In genomic region chr11:78181155-78181554, GRCh38 we compare ENCODE assay signal across 25 cellular contexts. TPM values are rescaled to one million over a fixed set of nuclear protein-coding genes. Genes with fewer than 3 reads are reported as not detected.
A peak's percentile ranks its signal among the peaks of the same experiment; 100 is the strongest.
DNase-seq lines count a peak whose midpoint lies in the region; ATAC-seq and TF ChIP-seq lines count a peak whose summit lies in the region.
"Had no signal": no experiment of that assay in that cellular context is flagged by ENCODE, and none has a peak within 500 bp of the region (broad histone marks: within the 10 kb centered on the region; RNA-seq: fewer than 3 reads in every experiment).

No MANE protein-coding gene starts in this region.

- H3K36me3 ChIP-seq in body of pancreas (replicated peaks in 1 of 2; ENCODE audit: insufficient read depth in 1 of 2, low read depth in 2 of 2): no peaks in the 10 kb centered on the region
- peaks cover 6% of the 10 kb centered on the region for H3K36me3 ChIP-seq in right atrium auricular region

- H3K4me3 ChIP-seq in cardiac fibroblast (replicated peaks in 1 of 2; ENCODE audit: low read depth in 2 of 2, low read length in 2 of 2) (no peak overlapping the region), fibroblast of villous mesenchyme (ENCODE audit: low read depth, low read length) (no peak overlapping the region), body of pancreas (no peak overlapping the region), right atrium auricular region (no peak overlapping the region)
- H3K4me3 ChIP-seq: stomach, tibial nerve had no signal

- H3K9me3 ChIP-seq in body of pancreas (no peaks in the 10 kb centered on the region), right atrium auricular region (no peaks in the 10 kb centered on the region)
- H3K9me3 ChIP-seq: stomach, tibial nerve had no signal

- H3K27ac ChIP-seq in body of pancreas: no peak overlapping the region
- H3K27ac ChIP-seq in right atrium auricular region: no peak overlapping the region
- H3K27ac ChIP-seq: stomach, tibial nerve had no signal

- 76 to 86% methylated on average over 3 of the region's 3 CpGs for WGBS in body of pancreas, 2 donors

- H3K4me1 ChIP-seq in body of pancreas (no peaks in the 10 kb centered on the region), right atrium auricular region (no peaks in the 10 kb centered on the region)

- ATAC-seq in body of pancreas (no peak), GM21529 (IDR thresholded peaks at IDR 0.05; ENCODE audit: unreplicated experiment) (no peak)
- ATAC-seq: left colon had no signal

- intact Hi-C loops in body of pancreas (cut with DNase I): no loop called here

- peak; percentile 72 for DNase-seq in HS-5 (ENCODE audit: low read depth)
- peak; percentile 76 for DNase-seq in OCI-M1 (lab: John Stamatoyannopoulos, UW)
- DNase-seq in cardiac fibroblast (ENCODE audit: low read depth in 2 of 2): peak; percentile 39 to 63
- peak; percentile 55 for DNase-seq in fibroblast of villous mesenchyme (ENCODE audit: low read depth)
- no peak for DNase-seq in body of pancreas
- no peak for DNase-seq in right atrium auricular region (ENCODE audit: low spot score)
- DNase-seq in NCI-H774 (lab: John Stamatoyannopoulos, UW): no peak
- DNase-seq: activated CD4-positive, alpha-beta T cell treated with anti-CD3 and anti-CD28 coated beads for 1 hour; activated CD8-positive, alpha-beta memory T cell treated with anti-CD3 and anti-CD28 coated beads for 24 hours; activated T-cell treated with anti-CD3 and anti-CD28 coated beads, Interleukin-2, amount 50 U/mL, for 1 hour; amniotic stem cell; caudate nucleus; CD4-positive, alpha-beta memory T cell; dermis blood vessel endothelial cell; DMS 273 treated with DMSO at 0.1 percent for 48 hours; foreskin melanocyte; KBM-7; left colon; MM.1S; NCI-H1694 treated with DMSO at 0.1 percent for 48 hours; NCI-H526; stimulated activated CD4-positive, alpha-beta T cell treated with anti-CD3 and anti-CD28 coated beads, Interleukin-15, amount 100 ng/mL, for 24 hours; stomach had no signal

- H3K27me3 ChIP-seq in body of pancreas: no peaks in the 10 kb centered on the region
- H3K27me3 ChIP-seq in right atrium auricular region: no peaks in the 10 kb centered on the region
- H3K27me3 ChIP-seq: stomach, tibial nerve had no signal

- TF ChIP-seq CTCF in cardiac fibroblast (IDR thresholded peaks at IDR 0.05; ENCODE audit: low read depth, low read length): no peak
- TF ChIP-seq CTCF in fibroblast of villous mesenchyme (IDR thresholded peaks at IDR 0.05; ENCODE audit: insufficient read depth, low read depth, low read length): no peak
- no peak for TF ChIP-seq CTCF in body of pancreas (IDR thresholded peaks at IDR 0.05)
- no peak for TF ChIP-seq CTCF in right atrium auricular region (IDR thresholded peaks at IDR 0.05)

- TF ChIP-seq POLR2A in body of pancreas (IDR thresholded peaks at IDR 0.05): no peak

RNA-seq across cellular contexts. Expression of gene KCTD21, which starts 7.3 kb away (rescaled TPM):
- 8.1 and 11.2 TPM in 2 replicates for total RNA-seq in fibroblast of villous mesenchyme
- total RNA-seq in body of pancreas: 1 to 10 TPM; 4.6 to 5.4 TPM
- 10 to 100 TPM in 1 of 2 donors, 1 to 10 TPM in 1; 9.8 to 12.9 TPM for total RNA-seq in right atrium auricular region

RNA-seq across cellular contexts. Expression of gene USP35, which starts 7.6 kb away (rescaled TPM):
- total RNA-seq in fibroblast of villous mesenchyme (10.8 and 12.9 TPM in 2 replicates), body of pancreas (10 to 100 TPM in 1 of 2 donors, 1 to 10 TPM in 1; 8.6 to 11.2 TPM), right atrium auricular region (1 to 10 TPM; 8.0 to 8.6 TPM)

RNA-seq across cellular contexts. Expression of gene ALG8, which starts 41.7 kb away (rescaled TPM):
- total RNA-seq in fibroblast of villous mesenchyme (37.7 and 60.9 TPM in 2 replicates), body of pancreas (10 to 100 TPM; 25.4 to 30.3 TPM), right atrium auricular region (10 to 100 TPM; 16.5 to 22.5 TPM)

Comparison
In these comparisons a context has a peak if more than half of its experiments do, and no peak if none do; other contexts are left out.
1. DNase-seq: peak in HS-5 (single experiment), OCI-M1 (single experiment), cardiac fibroblast (2 of 2) and fibroblast of villous mesenchyme (single experiment); none in body of pancreas (0 of 4), right atrium auricular region (single experiment) and NCI-H774 (single experiment).